Comparison of ENCODE assay signal across 25 cellular contexts in genomic region chr14:55955175-55955574, GRCh38.
"Had no signal": no experiment of that assay in that cellular context is flagged by ENCODE, and none has a peak within 500 bp of the region (broad histone marks: within the 10 kb centered on the region; RNA-seq: fewer than 3 reads in every experiment).

No MANE protein-coding gene starts in this region.

- H3K9me3 ChIP-seq: Peyer's patch, SJCRH30 had no signal

- H3K4me3 ChIP-seq: PC-9, Peyer's patch, SJCRH30 had no signal

- DNase-seq: KBM-7; MV-4-11; NCI-H1048; NCI-H1105; NCI-H1417; NCI-H146; NCI-H1694 treated with DMSO at 0.1 percent for 48 hours; NCI-H1930; NCI-H2081; NCI-H2107; NCI-H226; NCI-H446; NCI-H510A; NCI-H524 treated with DMSO at 0.1 percent for 48 hours; NCI-H69; NCI-H774; NK-92 treated with Interleukin-12 subunit alpha and Interleukin-12 subunit beta, amount 100 ng/mL, for 24 hours; PC-9; Peyer's patch; SHP77 treated with DMSO at 0.1 percent for 48 hours; SJCRH30; T-helper 1 cell had no signal

- H3K27ac ChIP-seq: HL-60, PC-9, Peyer's patch, SJCRH30 had no signal

- ATAC-seq: Right ventricle myocardium inferior, SK-N-SH treated with all-trans-retinoic acid at 6 μM for 48 hours had no signal

- H3K4me2 ChIP-seq: PC-9 had no signal

- H3K4me1 ChIP-seq: Peyer's patch, SJCRH30 had no signal

- H3K27me3 ChIP-seq: Peyer's patch, SJCRH30 had no signal

- H2AFZ ChIP-seq: PC-9 had no signal

- H3K36me3 ChIP-seq: Peyer's patch, SJCRH30 had no signal
